Comparison of ENCODE assay signal across 8 cellular contexts in genomic region chr16:4313563-4314531, GRCh38. TPM values are rescaled to one million over a fixed set of nuclear protein-coding genes. Genes with fewer than 3 reads are reported as not detected.
DNase-seq lines count a peak whose midpoint lies in the region; ATAC-seq and TF ChIP-seq lines count a peak whose summit lies in the region.

No MANE protein-coding gene starts in this region.

- H3K4me3 ChIP-seq in astrocyte of the spinal cord (ENCODE audit: low read depth, low read length) = no peak overlapping the region
- H3K4me3 ChIP-seq in lung = no peak overlapping the region

- no peak overlapping the region for H3K27ac Mint-ChIP-seq in activated CD4-positive, alpha-beta T cell treated with anti-CD3 and anti-CD28 coated beads, Interleukin-2, amount 10 ng/mL, durations not matched to agents 24 days and 14 days

- H3K9me3 ChIP-seq in lung (ENCODE audit: control insufficient read depth in 2 of 2, insufficient read depth in 1 of 2, low read length in 1 of 2) = no peaks in the 10 kb centered on the region

- no peaks in the 10 kb centered on the region for H3K27me3 ChIP-seq in lung (ENCODE audit: control insufficient read depth, insufficient read depth)

- no peaks in the 10 kb centered on the region for H3K9me3 Mint-ChIP-seq in activated CD4-positive, alpha-beta T cell treated with anti-CD3 and anti-CD28 coated beads, Interleukin-2, amount 10 ng/mL, durations not matched to agents 24 days and 14 days

- intact Hi-C loops in activated CD4-positive, alpha-beta T cell treated with anti-CD3 and anti-CD28 coated beads, Interleukin-2, amount 10 ng/mL, durations not matched to agents 24 days and 14 days (cut with micrococcal nuclease) = no loop called here

- TF ChIP-seq CTCF in LNCAP (IDR thresholded peaks at IDR 0.05) (peak; percentile 29; the same call in 1 of the 2 replicates), astrocyte of the spinal cord (IDR thresholded peaks at IDR 0.05; ENCODE audit: low read depth, low read length) (peak; percentile 55), lung (IDR thresholded peaks at IDR 0.05; ENCODE audit: control extremely low read depth, extremely low read depth) (peak; percentile 23)

- 13 to 16% methylated on average over 43 of the region's 43 CpGs for WGBS in lung, 2 donors

- peak; percentile 69 for DNase-seq in activated CD4-positive, alpha-beta T cell treated with anti-CD3 and anti-CD28 coated beads, Interleukin-2, amount 10 ng/mL, durations not matched to agents 24 days and 14 days
- no peak for DNase-seq in activated CD4-positive, alpha-beta T cell treated with anti-CD3 and anti-CD28 coated beads, Interleukin-2, amount 50 U/mL, for 1 hour
- DNase-seq in astrocyte of the spinal cord (ENCODE audit: low read depth, low spot score) = peak; percentile 15
- DNase-seq in lung (ENCODE audit: low spot score) = peak; percentile 76
- DNase-seq in SIG-M5 (lab: John Stamatoyannopoulos, UW) = no peak
- DNase-seq in stimulated activated naive CD4-positive, alpha-beta T cell (lab: John Stamatoyannopoulos, UW) = no peak

- no peaks in the 10 kb centered on the region for H3K36me3 ChIP-seq in lung (ENCODE audit: control insufficient read depth in 2 of 2, insufficient read depth in 2 of 2, low read length in 2 of 2)

- H3K36me3 Mint-ChIP-seq in activated CD4-positive, alpha-beta T cell treated with anti-CD3 and anti-CD28 coated beads, Interleukin-2, amount 10 ng/mL, durations not matched to agents 24 days and 14 days (ENCODE audit: low read depth) = no peaks in the 10 kb centered on the region

- H3K27ac ChIP-seq in lung (ENCODE audit: low read depth in 1 of 2, low read length in 1 of 2) = peak overlapping the region in 1 of 2 donors; percentile 21

- H3K4me1 Mint-ChIP-seq in activated CD4-positive, alpha-beta T cell treated with anti-CD3 and anti-CD28 coated beads, Interleukin-2, amount 10 ng/mL, durations not matched to agents 24 days and 14 days = peaks cover 18% of the 10 kb centered on the region

- in situ Hi-C loops in astrocyte of the spinal cord (cut with HindIII; ENCODE audit: low sequenced_read_pairs) = no loop called here

- peaks cover 17% of the 10 kb centered on the region for H3K27me3 Mint-ChIP-seq in activated CD4-positive, alpha-beta T cell treated with anti-CD3 and anti-CD28 coated beads, Interleukin-2, amount 10 ng/mL, durations not matched to agents 24 days and 14 days

- H3K4me3 Mint-ChIP-seq in activated CD4-positive, alpha-beta T cell treated with anti-CD3 and anti-CD28 coated beads, Interleukin-2, amount 10 ng/mL, durations not matched to agents 24 days and 14 days = peak overlapping the region; percentile 86

- peak; percentile 8 for ATAC-seq in lung (ENCODE audit: insufficient read depth, low FRiP score)
- no peak for ATAC-seq in GM21423 (IDR thresholded peaks at IDR 0.05; ENCODE audit: unreplicated experiment)

- H3K4me1 ChIP-seq in lung (ENCODE audit: control insufficient read depth in 2 of 2, insufficient read depth in 2 of 2, low read length in 2 of 2) = peaks cover 6 to 22% of the 10 kb centered on the region in 2 donors

RNA-seq across cellular contexts. Expression of gene GLIS2, which starts 2.0 kb away (rescaled TPM):
- 1.0 and 1.4 TPM in 2 replicates for total RNA-seq in activated CD4-positive, alpha-beta T cell treated with anti-CD3 and anti-CD28 coated beads, Interleukin-2, amount 10 ng/mL, durations not matched to agents 24 days and 14 days
- 10 to 100 TPM in 1 of 2 donors, 1 to 10 TPM in 1; 8.8 to 25.5 TPM for total RNA-seq in lung
- polyA plus RNA-seq in lung = 10 to 100 TPM; 14.8 to 15.1 TPM

RNA-seq across cellular contexts. Expression of gene PAM16, which starts 37.3 kb away (rescaled TPM):
- total RNA-seq in activated CD4-positive, alpha-beta T cell treated with anti-CD3 and anti-CD28 coated beads, Interleukin-2, amount 10 ng/mL, durations not matched to agents 24 days and 14 days = 93.5 and 104 TPM in 2 replicates
- total RNA-seq in lung = 10 to 100 TPM; 23.0 to 55.2 TPM
- 100 to 1,000 TPM in 1 of 2 donors, 10 to 100 TPM in 1; 62.2 to 183 TPM for polyA plus RNA-seq in lung

RNA-seq across cellular contexts. Expression of gene TFAP4, which starts 41.0 kb away (rescaled TPM):
- 46.1 and 53.4 TPM in 2 replicates for total RNA-seq in activated CD4-positive, alpha-beta T cell treated with anti-CD3 and anti-CD28 coated beads, Interleukin-2, amount 10 ng/mL, durations not matched to agents 24 days and 14 days
- total RNA-seq in lung = 10 to 100 TPM in 1 of 2 donors, 1 to 10 TPM in 1; 9.7 to 12.3 TPM
- 10 to 100 TPM in 1 of 2 donors, 1 to 10 TPM in 1; 5.7 to 10.5 TPM for polyA plus RNA-seq in lung

RNA-seq across cellular contexts. Expression of gene VASN, which starts 57.8 kb away (rescaled TPM):
- total RNA-seq in activated CD4-positive, alpha-beta T cell treated with anti-CD3 and anti-CD28 coated beads, Interleukin-2, amount 10 ng/mL, durations not matched to agents 24 days and 14 days = 0.16 TPM in 1 of 2 replicates, not detected in the other
- total RNA-seq in lung = 10 to 100 TPM; 32.9 to 42.9 TPM
- 10 to 100 TPM; 18.8 to 29.6 TPM for polyA plus RNA-seq in lung

Comparison
In these comparisons a context has a peak if more than half of its experiments do, and no peak if none do; other contexts are left out.
1. DNase-seq: peak in activated CD4-positive, alpha-beta T cell treated with anti-CD3 and anti-CD28 coated beads, Interleukin-2, amount 10 ng/mL, durations not matched to agents 24 days and 14 days (single experiment), astrocyte of the spinal cord (single experiment) and lung (single experiment); none in activated CD4-positive, alpha-beta T cell treated with anti-CD3 and anti-CD28 coated beads, Interleukin-2, amount 50 U/mL, for 1 hour (single experiment), SIG-M5 (single experiment) and stimulated activated naive CD4-positive, alpha-beta T cell (0 of 6).
2. Peak in every context shown above with its lines, with median percentiles within 50 percentile points of each other: CTCF ChIP-seq.